In the genomic region with DNA sequence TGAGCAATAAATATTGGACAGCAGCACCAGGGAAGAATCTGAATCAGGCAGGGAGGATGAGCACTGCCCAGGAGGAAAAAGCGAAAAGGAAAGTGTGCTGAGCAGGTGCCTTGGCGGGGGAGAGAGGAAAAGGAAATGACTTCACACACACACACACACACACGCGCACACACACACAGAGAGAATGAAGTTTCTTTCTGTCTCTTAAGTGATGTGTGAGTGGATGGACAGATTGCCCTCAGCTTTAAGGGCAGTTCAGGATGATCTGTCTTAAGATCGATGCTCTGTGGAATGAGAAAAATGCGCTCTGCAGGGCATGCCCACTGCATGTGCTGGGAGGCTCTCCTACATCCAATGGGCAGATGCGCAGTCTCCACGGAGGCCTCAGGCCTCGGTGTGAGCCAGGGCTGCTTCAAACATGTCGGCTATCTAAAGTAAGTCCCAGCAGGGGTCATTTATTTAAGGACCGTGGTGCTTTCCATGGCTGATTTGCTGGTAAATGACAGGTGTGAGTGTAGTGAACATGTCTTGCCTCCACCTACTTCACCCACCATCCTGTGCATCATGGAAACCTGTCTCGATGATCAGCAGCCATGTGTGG, we compare ENCODE assay signal across 1 cellular context.
TF ChIP-seq lines count a peak whose summit lies in the region.

No MANE protein-coding gene starts in this region.

TF ChIP-seq in K562, 482 proteins besides CTCF, POLR2A, EP300 and RAD21 (continued from another document):
- TF ChIP-seq, protein P1, sequence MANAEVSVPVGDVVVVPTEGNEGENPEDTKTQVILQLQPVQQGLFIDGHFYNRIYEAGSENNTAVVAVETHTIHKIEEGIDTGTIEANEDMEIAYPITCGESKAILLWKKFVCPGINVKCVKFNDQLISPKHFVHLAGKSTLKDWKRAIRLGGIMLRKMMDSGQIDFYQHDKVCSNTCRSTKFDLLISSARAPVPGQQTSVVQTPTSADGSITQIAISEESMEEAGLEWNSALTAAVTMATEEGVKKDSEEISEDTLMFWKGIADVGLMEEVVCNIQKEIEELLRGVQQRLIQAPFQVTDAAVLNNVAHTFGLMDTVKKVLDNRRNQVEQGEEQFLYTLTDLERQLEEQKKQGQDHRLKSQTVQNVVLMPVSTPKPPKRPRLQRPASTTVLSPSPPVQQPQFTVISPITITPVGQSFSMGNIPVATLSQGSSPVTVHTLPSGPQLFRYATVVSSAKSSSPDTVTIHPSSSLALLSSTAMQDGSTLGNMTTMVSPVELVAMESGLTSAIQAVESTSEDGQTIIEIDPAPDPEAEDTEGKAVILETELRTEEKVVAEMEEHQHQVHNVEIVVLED (CRISPR knock-in tag; IDR thresholded peaks at IDR 0.05), result no peak
- TF ChIP-seq PCBP1 (IDR thresholded peaks at IDR 0.05; ENCODE audit: low read depth, low read length, poor library complexity, severe bottlenecking) (no peak), SUPT5H (IDR thresholded peaks at IDR 0.05) (peak; percentile 19; the same call in 1 of the 2 replicates), HDAC3 (IDR thresholded peaks at IDR 0.05; ENCODE audit: borderline replicate concordance, partially characterized antibody) (no peak), NFXL1 (CRISPR knock-in tag; IDR thresholded peaks at IDR 0.05) (no peak), ATF1 (CRISPR knock-in tag; IDR thresholded peaks at IDR 0.05) (no peak), ATF1 (tag; IDR thresholded peaks at IDR 0.05) (peak; percentile 39; the same call in 1 of the 2 replicates), MAFF (IDR thresholded peaks at IDR 0.05; ENCODE audit: low read length) (no peak), RNF2 (IDR thresholded peaks at IDR 0.05) (no peak), NONO (IDR thresholded peaks at IDR 0.05; ENCODE audit: low read depth in 2 of 2, low read length in 1 of 2) (no peak), POLR2G (IDR thresholded peaks at IDR 0.05; ENCODE audit: low read depth, low read length) (0 out of 2 replicates have a peak, but pooled peaks have one; percentile 27), CTBP1 (IDR thresholded peaks at IDR 0.05; ENCODE audit: borderline replicate concordance) (peak; percentile 69; the same call in 1 of the 2 replicates), CBFA2T3 (IDR thresholded peaks at IDR 0.05) (0 out of 2 replicates have a peak, but pooled peaks have one; percentile 10), YY1 (IDR thresholded peaks at IDR 0.05; ENCODE audit: borderline replicate concordance in 1 of 3, control insufficient read depth in 1 of 3, extremely low read depth in 1 of 3, insufficient read depth in 3 of 3, insufficient read length in 1 of 3, insufficient replicate concordance in 2 of 3, low read depth in 1 of 3, low read length in 2 of 3) (peak in 1 of 3 experiments; percentile 26), RHOXF2B (CRISPR knock-in tag; conservative IDR thresholded peaks at IDR 0.05) (no peak), ZNF134 (CRISPR knock-in tag; conservative IDR thresholded peaks at IDR 0.05) (no peak), EWSR1 (IDR thresholded peaks at IDR 0.05; ENCODE audit: borderline replicate concordance, low read depth, partially characterized antibody) (no peak), CCAR2 (IDR thresholded peaks at IDR 0.05; ENCODE audit: low read depth, low read length) (no peak), KDM5B (IDR thresholded peaks at IDR 0.05; ENCODE audit: insufficient replicate concordance, low read depth, low read length) (no peak), SMARCA5 (IDR thresholded peaks at IDR 0.05) (no peak), RBM14 (IDR thresholded peaks at IDR 0.05; ENCODE audit: borderline replicate concordance, insufficient read depth, low read depth, low read length) (no peak), KAT2B (IDR thresholded peaks at IDR 0.05; ENCODE audit: low read depth, low read length) (no peak), GATA2 (CRISPR knock-in tag; IDR thresholded peaks at IDR 0.05) (no peak), TBP (optimal IDR thresholded peaks at IDR 0.05; ENCODE audit: low read depth, low read length) (no peak), GABPA (tag; conservative IDR thresholded peaks at IDR 0.05; ENCODE audit: low read depth) (peak; percentile 62; the same call in 1 of the 2 replicates)
- TF ChIP-seq, protein P2, sequence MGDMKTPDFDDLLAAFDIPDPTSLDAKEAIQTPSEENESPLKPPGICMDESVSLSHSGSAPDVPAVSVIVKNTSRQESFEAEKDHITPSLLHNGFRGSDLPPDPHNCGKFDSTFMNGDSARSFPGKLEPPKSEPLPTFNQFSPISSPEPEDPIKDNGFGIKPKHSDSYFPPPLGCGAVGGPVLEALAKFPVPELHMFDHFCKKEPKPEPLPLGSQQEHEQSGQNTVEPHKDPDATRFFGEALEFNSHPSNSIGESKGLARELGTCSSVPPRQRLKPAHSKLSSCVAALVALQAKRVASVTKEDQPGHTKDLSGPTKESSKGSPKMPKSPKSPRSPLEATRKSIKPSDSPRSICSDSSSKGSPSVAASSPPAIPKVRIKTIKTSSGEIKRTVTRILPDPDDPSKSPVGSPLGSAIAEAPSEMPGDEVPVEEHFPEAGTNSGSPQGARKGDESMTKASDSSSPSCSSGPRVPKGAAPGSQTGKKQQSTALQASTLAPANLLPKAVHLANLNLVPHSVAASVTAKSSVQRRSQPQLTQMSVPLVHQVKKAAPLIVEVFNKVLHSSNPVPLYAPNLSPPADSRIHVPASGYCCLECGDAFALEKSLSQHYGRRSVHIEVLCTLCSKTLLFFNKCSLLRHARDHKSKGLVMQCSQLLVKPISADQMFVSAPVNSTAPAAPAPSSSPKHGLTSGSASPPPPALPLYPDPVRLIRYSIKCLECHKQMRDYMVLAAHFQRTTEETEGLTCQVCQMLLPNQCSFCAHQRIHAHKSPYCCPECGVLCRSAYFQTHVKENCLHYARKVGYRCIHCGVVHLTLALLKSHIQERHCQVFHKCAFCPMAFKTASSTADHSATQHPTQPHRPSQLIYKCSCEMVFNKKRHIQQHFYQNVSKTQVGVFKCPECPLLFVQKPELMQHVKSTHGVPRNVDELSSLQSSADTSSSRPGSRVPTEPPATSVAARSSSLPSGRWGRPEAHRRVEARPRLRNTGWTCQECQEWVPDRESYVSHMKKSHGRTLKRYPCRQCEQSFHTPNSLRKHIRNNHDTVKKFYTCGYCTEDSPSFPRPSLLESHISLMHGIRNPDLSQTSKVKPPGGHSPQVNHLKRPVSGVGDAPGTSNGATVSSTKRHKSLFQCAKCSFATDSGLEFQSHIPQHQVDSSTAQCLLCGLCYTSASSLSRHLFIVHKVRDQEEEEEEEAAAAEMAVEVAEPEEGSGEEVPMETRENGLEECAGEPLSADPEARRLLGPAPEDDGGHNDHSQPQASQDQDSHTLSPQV (IDR thresholded peaks at IDR 0.05), result 0 out of 2 replicates have a peak, but pooled peaks have one; percentile 32
- TF ChIP-seq, protein P3, sequence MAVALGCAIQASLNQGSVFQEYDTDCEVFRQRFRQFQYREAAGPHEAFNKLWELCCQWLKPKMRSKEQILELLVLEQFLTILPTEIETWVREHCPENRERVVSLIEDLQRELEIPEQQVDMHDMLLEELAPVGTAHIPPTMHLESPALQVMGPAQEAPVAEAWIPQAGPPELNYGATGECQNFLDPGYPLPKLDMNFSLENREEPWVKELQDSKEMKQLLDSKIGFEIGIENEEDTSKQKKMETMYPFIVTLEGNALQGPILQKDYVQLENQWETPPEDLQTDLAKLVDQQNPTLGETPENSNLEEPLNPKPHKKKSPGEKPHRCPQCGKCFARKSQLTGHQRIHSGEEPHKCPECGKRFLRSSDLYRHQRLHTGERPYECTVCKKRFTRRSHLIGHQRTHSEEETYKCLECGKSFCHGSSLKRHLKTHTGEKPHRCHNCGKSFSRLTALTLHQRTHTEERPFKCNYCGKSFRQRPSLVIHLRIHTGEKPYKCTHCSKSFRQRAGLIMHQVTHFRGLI (CRISPR knock-in tag; IDR thresholded peaks at IDR 0.05), result no peak
- TF ChIP-seq, protein P4, sequence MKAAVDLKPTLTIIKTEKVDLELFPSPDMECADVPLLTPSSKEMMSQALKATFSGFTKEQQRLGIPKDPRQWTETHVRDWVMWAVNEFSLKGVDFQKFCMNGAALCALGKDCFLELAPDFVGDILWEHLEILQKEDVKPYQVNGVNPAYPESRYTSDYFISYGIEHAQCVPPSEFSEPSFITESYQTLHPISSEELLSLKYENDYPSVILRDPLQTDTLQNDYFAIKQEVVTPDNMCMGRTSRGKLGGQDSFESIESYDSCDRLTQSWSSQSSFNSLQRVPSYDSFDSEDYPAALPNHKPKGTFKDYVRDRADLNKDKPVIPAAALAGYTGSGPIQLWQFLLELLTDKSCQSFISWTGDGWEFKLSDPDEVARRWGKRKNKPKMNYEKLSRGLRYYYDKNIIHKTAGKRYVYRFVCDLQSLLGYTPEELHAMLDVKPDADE (conservative IDR thresholded peaks at IDR 0.05; ENCODE audit: control insufficient read depth, low read depth, low read length), result no peak
- TF ChIP-seq, protein P5, sequence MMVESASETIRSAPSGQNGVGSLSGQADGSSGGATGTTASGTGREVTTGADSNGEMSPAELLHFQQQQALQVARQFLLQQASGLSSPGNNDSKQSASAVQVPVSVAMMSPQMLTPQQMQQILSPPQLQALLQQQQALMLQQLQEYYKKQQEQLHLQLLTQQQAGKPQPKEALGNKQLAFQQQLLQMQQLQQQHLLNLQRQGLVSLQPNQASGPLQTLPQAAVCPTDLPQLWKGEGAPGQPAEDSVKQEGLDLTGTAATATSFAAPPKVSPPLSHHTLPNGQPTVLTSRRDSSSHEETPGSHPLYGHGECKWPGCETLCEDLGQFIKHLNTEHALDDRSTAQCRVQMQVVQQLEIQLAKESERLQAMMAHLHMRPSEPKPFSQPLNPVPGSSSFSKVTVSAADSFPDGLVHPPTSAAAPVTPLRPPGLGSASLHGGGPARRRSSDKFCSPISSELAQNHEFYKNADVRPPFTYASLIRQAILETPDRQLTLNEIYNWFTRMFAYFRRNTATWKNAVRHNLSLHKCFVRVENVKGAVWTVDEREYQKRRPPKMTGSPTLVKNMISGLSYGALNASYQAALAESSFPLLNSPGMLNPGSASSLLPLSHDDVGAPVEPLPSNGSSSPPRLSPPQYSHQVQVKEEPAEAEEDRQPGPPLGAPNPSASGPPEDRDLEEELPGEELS (CRISPR knock-in tag; IDR thresholded peaks at IDR 0.05; ENCODE audit: borderline replicate concordance), result no peak
- TF ChIP-seq, protein P6, sequence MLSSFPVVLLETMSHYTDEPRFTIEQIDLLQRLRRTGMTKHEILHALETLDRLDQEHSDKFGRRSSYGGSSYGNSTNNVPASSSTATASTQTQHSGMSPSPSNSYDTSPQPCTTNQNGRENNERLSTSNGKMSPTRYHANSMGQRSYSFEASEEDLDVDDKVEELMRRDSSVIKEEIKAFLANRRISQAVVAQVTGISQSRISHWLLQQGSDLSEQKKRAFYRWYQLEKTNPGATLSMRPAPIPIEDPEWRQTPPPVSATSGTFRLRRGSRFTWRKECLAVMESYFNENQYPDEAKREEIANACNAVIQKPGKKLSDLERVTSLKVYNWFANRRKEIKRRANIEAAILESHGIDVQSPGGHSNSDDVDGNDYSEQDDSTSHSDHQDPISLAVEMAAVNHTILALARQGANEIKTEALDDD (IDR thresholded peaks at IDR 0.05), result no peak
